In genomic region chr22:19962246-19962908, GRCh38 we compare ENCODE assay signal across 8 cellular contexts. TPM values are rescaled to one million over a fixed set of nuclear protein-coding genes. Genes with fewer than 3 reads are reported as not detected.
DNase-seq lines count a peak whose midpoint lies in the region; ATAC-seq, FAIRE-seq and TF ChIP-seq lines count a peak whose summit lies in the region.

No MANE protein-coding gene starts in this region.

- H3K9ac ChIP-seq in mucosa of stomach (ENCODE audit: low read length): peak overlapping the region; percentile 64

- DNase-seq in AG04449 (ENCODE audit: low read depth, low spot score): no peak
- peak; percentile 78 for DNase-seq in GM12892 (ENCODE audit: insufficient read length)
- peak; percentile 61 for DNase-seq in NCI-H510A treated with DMSO at 0.1 percent for 48 hours (lab: John Stamatoyannopoulos, UW)
- peak; percentile 83 for DNase-seq in activated CD8-positive, alpha-beta memory T cell treated with anti-CD3 and anti-CD28 coated beads, Interleukin-2, amount 10 ng/mL, durations not matched to agents 7 days and 5 days
- DNase-seq in erythroblast (lab: John Stamatoyannopoulos, UW): peak; percentile 89 to 91
- peak; percentile 75 for DNase-seq in stimulated activated naive CD8-positive, alpha-beta T cell treated with anti-CD3 and anti-CD28 coated beads, Interleukin-15, Interleukin-2, amounts not matched to agents 100 U/mL and 50 U/mL, for 24 hours
- DNase-seq in 8988T: no peak

- H3K27me3 Mint-ChIP-seq in activated CD8-positive, alpha-beta memory T cell treated with anti-CD3 and anti-CD28 coated beads, Interleukin-2, amount 10 ng/mL, durations not matched to agents 7 days and 5 days: no peaks in the 10 kb centered on the region

- TF ChIP-seq POLR2A in GM12892 (IDR thresholded peaks at IDR 0.05; ENCODE audit: low read depth, low read length) (no peak), erythroblast (IDR thresholded peaks at IDR 0.05; ENCODE audit: low read length) (no peak)

- no peaks in the 10 kb centered on the region for H3K36me3 ChIP-seq in mucosa of stomach (ENCODE audit: control insufficient read depth, insufficient read depth, low read length)

- FAIRE-seq in GM12892 (lab: Jason Lieb, UNC): no peak

- CTCF ChIA-PET in AG04449 (lab: Yijun Ruan, JAX): interaction anchor here (0.6 to 2.1 kb wide), 5 partner anchors 9 to 232 kb away, joined by 3 to 8 read pairs (median 3); no protein-coding TSS in a partner anchor
- CTCF ChIA-PET in activated CD8-positive, alpha-beta memory T cell treated with anti-CD3 and anti-CD28 coated beads, Interleukin-2, amount 10 ng/mL, durations not matched to agents 7 days and 5 days (lab: Charles Lee): interaction anchor here (0.9 to 1.3 kb wide), 3 partner anchors 9 to 232 kb away, joined by 3 to 6 read pairs (median 4); no protein-coding TSS in a partner anchor

- peak; percentile 68 for ATAC-seq in activated CD8-positive, alpha-beta memory T cell treated with anti-CD3 and anti-CD28 coated beads, Interleukin-2, amount 10 ng/mL, durations not matched to agents 7 days and 5 days
- ATAC-seq in stimulated activated naive CD8-positive, alpha-beta T cell treated with anti-CD3 and anti-CD28 coated beads, Interleukin-15, Interleukin-2, amounts not matched to agents 100 U/mL and 50 U/mL, for 24 hours: peak; percentile 59

- no peak overlapping the region for H3K4me3 Mint-ChIP-seq in activated CD8-positive, alpha-beta memory T cell treated with anti-CD3 and anti-CD28 coated beads, Interleukin-2, amount 10 ng/mL, durations not matched to agents 7 days and 5 days

- H3K9me3 Mint-ChIP-seq in activated CD8-positive, alpha-beta memory T cell treated with anti-CD3 and anti-CD28 coated beads, Interleukin-2, amount 10 ng/mL, durations not matched to agents 7 days and 5 days (ENCODE audit: low read depth): no peaks in the 10 kb centered on the region

- H3K27ac Mint-ChIP-seq in activated CD8-positive, alpha-beta memory T cell treated with anti-CD3 and anti-CD28 coated beads, Interleukin-2, amount 10 ng/mL, durations not matched to agents 7 days and 5 days: no peak overlapping the region

- no peaks in the 10 kb centered on the region for H3K27me3 ChIP-seq in mucosa of stomach (ENCODE audit: control insufficient read depth, insufficient read depth, low read length)

- peaks cover 1% of the 10 kb centered on the region for H3K36me3 Mint-ChIP-seq in activated CD8-positive, alpha-beta memory T cell treated with anti-CD3 and anti-CD28 coated beads, Interleukin-2, amount 10 ng/mL, durations not matched to agents 7 days and 5 days

- POLR2A ChIA-PET in AG04449 (lab: Yijun Ruan, JAX): interaction anchor here (1.1 kb wide), 1 partner anchor 302 kb away, joined by 4 read pairs; no protein-coding TSS in a partner anchor

- H3K4me3 ChIP-seq in AG04449 (ENCODE audit: low read depth, low read length) (no peak overlapping the region), mucosa of stomach (ENCODE audit: low read length) (peak overlapping the region; percentile 51)

- H3K4me1 ChIP-seq in mucosa of stomach (ENCODE audit: control insufficient read depth, insufficient read depth, low read length): peaks cover 54% of the 10 kb centered on the region

- H3K9me3 ChIP-seq in mucosa of stomach (ENCODE audit: control insufficient read depth, low read length): no peaks in the 10 kb centered on the region

- TF ChIP-seq CTCF in AG04449 (IDR thresholded peaks at IDR 0.05; ENCODE audit: insufficient read depth, low read length, missing control alignments): peak; percentile 71

- peaks cover 24% of the 10 kb centered on the region for H3K4me1 Mint-ChIP-seq in activated CD8-positive, alpha-beta memory T cell treated with anti-CD3 and anti-CD28 coated beads, Interleukin-2, amount 10 ng/mL, durations not matched to agents 7 days and 5 days

RNA-seq across cellular contexts. Expression of gene TXNRD2, which starts 20.8 kb away (rescaled TPM):
- polyA plus RNA-seq in GM12892 (2012; ENCODE audit: missing spikeins): 10.2 TPM
- 10 to 100 TPM; 20.5 to 23.1 TPM for total RNA-seq in activated CD8-positive, alpha-beta memory T cell treated with anti-CD3 and anti-CD28 coated beads, Interleukin-2, amount 10 ng/mL, durations not matched to agents 7 days and 5 days

RNA-seq across cellular contexts. Expression of gene COMT, which starts 20.8 kb away (rescaled TPM):
- polyA plus RNA-seq in GM12892 (2012; ENCODE audit: missing spikeins): 34.5 TPM
- total RNA-seq in activated CD8-positive, alpha-beta memory T cell treated with anti-CD3 and anti-CD28 coated beads, Interleukin-2, amount 10 ng/mL, durations not matched to agents 7 days and 5 days: 10 to 100 TPM; 92.6 to 95.3 TPM

RNA-seq across cellular contexts. Expression of gene ARVCF, which starts 54.2 kb away (rescaled TPM):
- polyA plus RNA-seq in GM12892 (2012; ENCODE audit: missing spikeins): 0.72 TPM
- under 1 TPM; 0.50 to 0.70 TPM for total RNA-seq in activated CD8-positive, alpha-beta memory T cell treated with anti-CD3 and anti-CD28 coated beads, Interleukin-2, amount 10 ng/mL, durations not matched to agents 7 days and 5 days

RNA-seq across cellular contexts. Expression of gene TANGO2, which starts 58.5 kb away (rescaled TPM):
- polyA plus RNA-seq in GM12892 (2012; ENCODE audit: missing spikeins): 14.9 TPM
- 10 to 100 TPM; 36.7 to 44.5 TPM for total RNA-seq in activated CD8-positive, alpha-beta memory T cell treated with anti-CD3 and anti-CD28 coated beads, Interleukin-2, amount 10 ng/mL, durations not matched to agents 7 days and 5 days

Comparison
In these comparisons a context has a peak if more than half of its experiments do, and no peak if none do; other contexts are left out.
1. DNase-seq: peak in GM12892 (single experiment), NCI-H510A treated with DMSO at 0.1 percent for 48 hours (single experiment), activated CD8-positive, alpha-beta memory T cell treated with anti-CD3 and anti-CD28 coated beads, Interleukin-2, amount 10 ng/mL, durations not matched to agents 7 days and 5 days (single experiment), erythroblast (2 of 2) and stimulated activated naive CD8-positive, alpha-beta T cell treated with anti-CD3 and anti-CD28 coated beads, Interleukin-15, Interleukin-2, amounts not matched to agents 100 U/mL and 50 U/mL, for 24 hours (single experiment); none in AG04449 (single experiment) and 8988T (single experiment).